ENCODE assay signal across 1 cellular context in the genomic region with DNA sequence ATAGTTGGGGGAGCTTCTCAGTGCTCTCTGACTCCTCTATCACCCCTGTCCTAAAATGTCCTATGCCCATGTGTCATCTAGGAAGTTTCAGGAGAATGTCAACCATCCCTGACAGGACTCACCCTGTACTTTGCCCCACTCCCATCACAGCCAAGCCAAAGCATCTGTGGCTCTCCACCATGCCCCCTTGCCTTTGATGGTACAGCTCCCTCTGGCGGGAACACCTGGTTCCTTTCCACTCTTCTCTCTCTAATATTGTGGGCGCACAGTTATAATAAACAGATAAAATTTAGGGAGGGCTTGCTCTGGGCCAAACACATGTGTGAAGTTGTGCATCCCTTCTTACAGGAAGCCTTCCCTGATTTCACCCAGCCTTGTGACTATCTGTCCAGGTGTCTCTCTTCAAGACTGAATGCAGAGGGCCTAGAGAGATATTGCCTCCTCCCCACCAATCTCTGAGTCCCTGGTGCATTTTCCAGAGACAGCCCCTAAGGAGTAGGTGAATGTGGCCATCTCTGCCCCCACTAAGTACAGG.
TF ChIP-seq lines count a peak whose summit lies in the region.

No MANE protein-coding gene starts in this region.

TF ChIP-seq in K562, 482 proteins besides CTCF, POLR2A, EP300 and RAD21 (continued from another document):
- TF ChIP-seq UBTF (IDR thresholded peaks at IDR 0.05; ENCODE audit: borderline replicate concordance in 1 of 2, low read depth in 2 of 2, low read length in 2 of 2), result no peak
- no peak for TF ChIP-seq ZBED1 (IDR thresholded peaks at IDR 0.05)
- no peak for TF ChIP-seq POLR2AphosphoS2 (IDR thresholded peaks at IDR 0.05; ENCODE audit: low read length)
- TF ChIP-seq POLR2AphosphoS5 (IDR thresholded peaks at IDR 0.05; ENCODE audit: control insufficient read depth, insufficient read depth, low read depth, low read length), result no peak
- TF ChIP-seq RNF2 (IDR thresholded peaks at IDR 0.05), result no peak
- no peak for TF ChIP-seq TCFL5 (CRISPR knock-in tag; conservative IDR thresholded peaks at IDR 0.05)
- no peak for TF ChIP-seq TAF1 (IDR thresholded peaks at IDR 0.05; ENCODE audit: control insufficient read depth, extremely low read depth, insufficient read depth, low read length, severe bottlenecking)
- TF ChIP-seq HNRNPLL (IDR thresholded peaks at IDR 0.05; ENCODE audit: low read depth, low read length, poor library complexity, severe bottlenecking), result no peak
- peak; percentile 59; the same call in 1 of the 2 replicates for TF ChIP-seq SMC3 (conservative IDR thresholded peaks at IDR 0.05; ENCODE audit: insufficient read depth, low read depth, low read length)
- no peak for TF ChIP-seq TCF3 (CRISPR knock-in tag; IDR thresholded peaks at IDR 0.05)
- no peak for TF ChIP-seq ZBTB7A (IDR thresholded peaks at IDR 0.05; ENCODE audit: borderline replicate concordance, control insufficient read depth, low read depth, low read length)
- TF ChIP-seq RBM25 (IDR thresholded peaks at IDR 0.05; ENCODE audit: low read depth, low read length, severe bottlenecking), result peak; percentile 21
- no peak for TF ChIP-seq RFX5 (IDR thresholded peaks at IDR 0.05; ENCODE audit: low read depth, low read length)
- TF ChIP-seq SAP30 (IDR thresholded peaks at IDR 0.05; ENCODE audit: borderline replicate concordance, insufficient read depth, low read depth, low read length, poor library complexity, severe bottlenecking), result no peak
- no peak for TF ChIP-seq PTBP1 (IDR thresholded peaks at IDR 0.05; ENCODE audit: low read depth, low read length)
- TF ChIP-seq RBM34 (IDR thresholded peaks at IDR 0.05; ENCODE audit: borderline replicate concordance, insufficient read depth, low read length), result no peak
